Comparison of ENCODE assay signal across 20 cellular contexts in genomic region chr1:237687837-237688236, GRCh38.
"Had no signal": no experiment of that assay in that cellular context is flagged by ENCODE, and none has a peak within 500 bp of the region (broad histone marks: within the 10 kb centered on the region; RNA-seq: fewer than 3 reads in every experiment).

No MANE protein-coding gene starts in this region.

- H3K4me3 ChIP-seq: lung, psoas muscle, skin epidermis, suprapubic skin, tibial artery, upper lobe of right lung, vagina had no signal

- H3K4me1 ChIP-seq: parathyroid adenoma, psoas muscle, suprapubic skin, tibial artery, upper lobe of right lung, vagina had no signal

- H3K36me3 ChIP-seq: sigmoid colon, suprapubic skin, upper lobe of right lung, vagina had no signal

- DNase-seq: effector memory CD4-positive, alpha-beta T cell; foreskin fibroblast; immature natural killer cell; left colon; left ventricle myocardium superior; mesendoderm; naive B cell; psoas muscle; retina; sigmoid colon; stimulated activated CD4-positive, alpha-beta T cell treated with anti-CD3 and anti-CD28 coated beads, Interleukin-2, amount 100 ng/mL, for 24 hours; stimulated activated naive CD4-positive, alpha-beta T cell; tibial artery; upper lobe of right lung had no signal

- H3K9ac ChIP-seq: parathyroid adenoma had no signal

- H3K27ac ChIP-seq: parathyroid adenoma, psoas muscle, skin epidermis, suprapubic skin, tibial artery, upper lobe of right lung, vagina had no signal

- ATAC-seq: esophagus mucosa, left colon, left ventricle myocardium superior, psoas muscle, upper lobe of right lung had no signal

- H2AFZ ChIP-seq: parathyroid adenoma had no signal

- H3K9me3 ChIP-seq: psoas muscle, sigmoid colon, suprapubic skin, tibial artery, upper lobe of right lung, vagina had no signal

- H3K27me3 ChIP-seq: sigmoid colon, suprapubic skin, tibial artery, upper lobe of right lung, vagina had no signal
